8 cellular contexts compared by ENCODE assay signal in genomic region chr11:117828641-117829368, GRCh38.
A peak's percentile ranks its signal among the peaks of the same experiment; 100 is the strongest.
DNase-seq lines count a peak whose midpoint lies in the region; ATAC-seq and TF ChIP-seq lines count a peak whose summit lies in the region.

No MANE protein-coding gene starts in this region.

- peaks cover 4% of the 10 kb centered on the region; the same call in 1 of the 2 replicates for H3F3A ChIP-seq in Loucy (ENCODE audit: low read depth)

- H3K27me3 ChIP-seq in Loucy (ENCODE audit: insufficient read depth, low read length, poor library complexity, severe bottlenecking): no peaks in the 10 kb centered on the region

- peak overlapping the region; percentile 90 for H3K4me2 ChIP-seq in Loucy (ENCODE audit: low read depth, low read length, poor library complexity, severe bottlenecking)

- no peaks in the 10 kb centered on the region for H3K9me3 ChIP-seq in Loucy (ENCODE audit: insufficient read depth, low read depth, low read length)

- peak overlapping the region; percentile 66 for H3K4me3 ChIP-seq in Loucy (ENCODE audit: low read length, poor library complexity, severe bottlenecking)
- H3K4me3 ChIP-seq in fibroblast of mammary gland (ENCODE audit: control insufficient read depth, low read depth, low read length): no peak overlapping the region

- H2AFZ ChIP-seq in Loucy (ENCODE audit: low read length): no peak overlapping the region

- TF ChIP-seq CTCF in Loucy (conservative IDR thresholded peaks at IDR 0.05; ENCODE audit: low read length) (no peak), fibroblast of mammary gland (conservative IDR thresholded peaks at IDR 0.05; ENCODE audit: control insufficient read depth, insufficient read depth, low read depth, low read length) (no peak)

- peaks cover 94% of the 10 kb centered on the region for H3K4me1 ChIP-seq in Loucy (ENCODE audit: insufficient read depth, low read length, poor library complexity, severe bottlenecking)

- H3K36me3 ChIP-seq in Loucy (ENCODE audit: insufficient read depth, low read length): no peaks in the 10 kb centered on the region

- peaks cover 32% of the 10 kb centered on the region for H3K79me2 ChIP-seq in Loucy (ENCODE audit: insufficient read depth, low read length)

- ATAC-seq in GM19324 (IDR thresholded peaks at IDR 0.05; ENCODE audit: low FRiP score, unreplicated experiment) (peak; percentile 28), GM21723 (IDR thresholded peaks at IDR 0.05; ENCODE audit: unreplicated experiment) (no peak)

- H3K9ac ChIP-seq in Loucy (ENCODE audit: low read depth, low read length, poor library complexity, severe bottlenecking): peak overlapping the region; percentile 79

- peak; percentile 83 for DNase-seq in activated T-cell treated with anti-CD3 and anti-CD28 coated beads for 24 hours (ENCODE audit: low read depth)
- peak; percentile 70 for DNase-seq in fibroblast of mammary gland (ENCODE audit: low read depth)
- peak; percentile 73 for DNase-seq in stimulated activated CD4-positive, alpha-beta T cell treated with anti-CD3 and anti-CD28 coated beads, Interleukin-12 subunit alpha, Interleukin-12 subunit beta, amount 100 ng/mL, for 4 hours
- DNase-seq in NCI-H446 treated with DMSO at 0.1 percent for 48 hours (lab: John Stamatoyannopoulos, UW): no peak
- DNase-seq in NOMO-1 (lab: John Stamatoyannopoulos, UW; ENCODE audit: unreplicated experiment in 2 of 2): no peak

- H4K20me1 ChIP-seq in Loucy (ENCODE audit: insufficient read depth, low read length, poor library complexity, severe bottlenecking): no peaks in the 10 kb centered on the region

- H3K9me2 ChIP-seq in Loucy (replicated peaks; ENCODE audit: low read depth, low read length): no peaks in the 10 kb centered on the region

Comparison
In these comparisons a context has a peak if more than half of its experiments do, and no peak if none do; other contexts are left out.
1. DNase-seq: peak in activated T-cell treated with anti-CD3 and anti-CD28 coated beads for 24 hours (single experiment), fibroblast of mammary gland (single experiment) and stimulated activated CD4-positive, alpha-beta T cell treated with anti-CD3 and anti-CD28 coated beads, Interleukin-12 subunit alpha, Interleukin-12 subunit beta, amount 100 ng/mL, for 4 hours (single experiment); none in NCI-H446 treated with DMSO at 0.1 percent for 48 hours (single experiment) and NOMO-1 (0 of 2).